8 cellular contexts compared by ENCODE assay signal in the genomic region with DNA sequence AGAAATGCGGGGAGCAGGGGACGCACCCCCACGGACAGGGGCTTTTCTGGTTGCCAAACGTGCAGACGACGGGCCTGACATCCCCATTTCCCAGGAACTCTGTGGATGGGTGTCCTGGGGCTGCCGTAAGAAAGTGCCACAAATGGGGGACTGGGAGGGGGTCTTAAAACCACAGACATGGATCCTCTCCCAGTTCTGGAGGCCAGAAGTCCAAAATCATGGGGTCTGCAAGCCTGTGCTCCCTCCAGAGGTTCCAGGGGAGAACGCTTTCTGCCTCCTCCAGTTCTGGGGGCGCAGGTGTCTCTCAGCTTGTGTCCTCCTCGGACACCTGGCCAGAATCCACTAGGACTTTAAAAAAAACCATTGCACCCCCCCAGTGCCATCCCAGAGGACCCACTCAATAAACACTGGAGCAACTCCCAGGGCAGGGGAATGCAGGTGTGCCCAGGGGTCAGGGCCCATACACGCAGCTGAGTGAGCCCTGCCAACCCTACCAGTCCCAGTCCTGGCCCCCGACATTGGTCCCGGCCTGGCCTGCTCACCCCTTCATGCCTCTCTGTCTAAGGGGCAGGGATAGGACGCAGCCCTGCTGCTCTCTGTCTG.
DNase-seq lines count a peak whose midpoint lies in the region; ATAC-seq and TF ChIP-seq lines count a peak whose summit lies in the region.
"Had no signal": no experiment of that assay in that cellular context is flagged by ENCODE, and none has a peak within 500 bp of the region (broad histone marks: within the 10 kb centered on the region; RNA-seq: fewer than 3 reads in every experiment).

No MANE protein-coding gene starts in this region.

- intact Hi-C loops in OCI-LY7 (cut with micrococcal nuclease; ENCODE audit: unreplicated experiment) (loop anchor here (1.0 kb wide), 1 partner anchor 105 kb away; no protein-coding TSS in a partner anchor), dorsolateral prefrontal cortex (cut with DNase I) (loop anchor here (1.0 to 10.0 kb wide), 5 partner anchors 29 to 105 kb away; partner anchors contain the start of gene GADD45B (in 1 of the 2)), tibial artery (cut with DNase I; ENCODE audit: low total_unique reads) (loop anchor here (2.0 to 5.0 kb wide), 2 partner anchors 33 to 105 kb away; no protein-coding TSS in a partner anchor)
- intact Hi-C loops in naive thymus-derived CD4-positive, alpha-beta T cell (cut with micrococcal nuclease): loop anchor here (1.0 to 2.0 kb wide), 6 partner anchors 17 to 105 kb away; no protein-coding TSS in a partner anchor

- TF ChIP-seq CTCF in OCI-LY7 (conservative IDR thresholded peaks at IDR 0.05; ENCODE audit: low read length): peak; percentile 10; the same call in 1 of the 2 replicates
- peak in 17 of 56 donors; percentile 0 to 42 (median 9) for TF ChIP-seq CTCF in dorsolateral prefrontal cortex (IDR thresholded peaks at IDR 0.05 in 54 of 56, conservative IDR thresholded peaks at IDR 0.05 in 2 of 56; ENCODE audit: low read depth in 1 of 56, partially characterized antibody in 56 of 56)
- peak in 1 of 2 experiments; percentile 1 for TF ChIP-seq CTCF in tibial artery (IDR thresholded peaks at IDR 0.05)

- no peak for ATAC-seq in naive thymus-derived CD4-positive, alpha-beta T cell
- ATAC-seq in HG02571 (IDR thresholded peaks at IDR 0.05; ENCODE audit: unreplicated experiment): no peak

- H3K36me3 Mint-ChIP-seq in naive thymus-derived CD4-positive, alpha-beta T cell: peaks cover 0 to 6% (median 5%) of the 10 kb centered on the region in 5 donors
- H3K36me3 Mint-ChIP-seq in activated CD4-positive, alpha-beta memory T cell treated with anti-CD3 and anti-CD28 coated beads, Interleukin-2, amount 10 ng/mL, durations not matched to agents 7 days and 5 days (ENCODE audit: low read depth): peaks cover 3% of the 10 kb centered on the region

- no peaks in the 10 kb centered on the region for H4K20me1 ChIP-seq in OCI-LY7 (ENCODE audit: insufficient read depth, low read length)

- DNase-seq in OCI-LY7 (ENCODE audit: low spot score): no peak
- DNase-seq in dorsolateral prefrontal cortex: peak in 1 of 10 donors; percentile 36
- no peak for DNase-seq in naive thymus-derived CD4-positive, alpha-beta T cell
- DNase-seq in tibial artery: peak in 1 of 2 donors; percentile 66
- DNase-seq in activated CD4-positive, alpha-beta memory T cell treated with anti-CD3 and anti-CD28 coated beads, Interleukin-2, amount 10 ng/mL, durations not matched to agents 7 days and 5 days: no peak
- no peak for DNase-seq in NCI-H1694 (lab: John Stamatoyannopoulos, UW)

- no peaks in the 10 kb centered on the region for H3K79me2 ChIP-seq in OCI-LY7 (ENCODE audit: insufficient read depth, low read depth, low read length)

- H3K27ac ChIP-seq in OCI-LY7 (ENCODE audit: low read depth, low read length, poor library complexity, severe bottlenecking) (no peak overlapping the region), dorsolateral prefrontal cortex (peak overlapping the region in 55 of 59 donors; percentile 12 to 88 (median 74)), tibial artery (peak overlapping the region; percentile 75 to 91)
- H3K27ac ChIP-seq in naive thymus-derived CD4-positive, alpha-beta T cell (ENCODE audit: low read depth, low read length): no peak overlapping the region

- peaks cover 0 to 21% (median 10%) of the 10 kb centered on the region in 11 donors for H3K9me3 Mint-ChIP-seq in naive thymus-derived CD4-positive, alpha-beta T cell
- peaks cover 6% of the 10 kb centered on the region for H3K9me3 Mint-ChIP-seq in activated CD4-positive, alpha-beta memory T cell treated with anti-CD3 and anti-CD28 coated beads, Interleukin-2, amount 10 ng/mL, durations not matched to agents 7 days and 5 days

- H3K27me3 ChIP-seq in dorsolateral prefrontal cortex (no peaks in the 10 kb centered on the region), tibial artery (no peaks in the 10 kb centered on the region)
- H3K27me3 ChIP-seq in naive thymus-derived CD4-positive, alpha-beta T cell (ENCODE audit: control insufficient read depth in 2 of 2, insufficient read depth in 2 of 2, low read length in 2 of 2): no peaks in the 10 kb centered on the region

- no peak overlapping the region for H3K4me3 ChIP-seq in OCI-LY7 (ENCODE audit: low read depth, low read length, poor library complexity, severe bottlenecking)
- H3K4me3 ChIP-seq in dorsolateral prefrontal cortex: peak overlapping the region in 55 of 59 donors; percentile 46 to 74 (median 61)
- H3K4me3 ChIP-seq in naive thymus-derived CD4-positive, alpha-beta T cell (ENCODE audit: low read length): peak overlapping the region; percentile 33
- H3K4me3 ChIP-seq in tibial artery: peak overlapping the region; percentile 43 to 52

- peaks cover 18% of the 10 kb centered on the region for H3K9me3 ChIP-seq in OCI-LY7 (ENCODE audit: low read length)
- H3K9me3 ChIP-seq in naive thymus-derived CD4-positive, alpha-beta T cell (ENCODE audit: control insufficient read depth in 2 of 3, low read length in 3 of 3): peaks cover 0 to 16% (median 0%) of the 10 kb centered on the region in 3 experiments
- peaks cover 0 to 10% (median 0%) of the 10 kb centered on the region in 3 donors for H3K9me3 ChIP-seq in tibial artery

- no peak overlapping the region for H2AFZ ChIP-seq in OCI-LY7 (ENCODE audit: low read length)

- BruUV-seq in OCI-LY7 (replicated peaks; lab: Mats Ljungman, UMichigan): no TSS peak

- no peaks in the 10 kb centered on the region for H3K36me3 ChIP-seq in OCI-LY7 (ENCODE audit: insufficient read depth, low read length)
- H3K36me3 ChIP-seq in naive thymus-derived CD4-positive, alpha-beta T cell (ENCODE audit: control insufficient read depth in 2 of 3, insufficient read depth in 3 of 3, low read length in 3 of 3): no peaks in the 10 kb centered on the region
- H3K36me3 ChIP-seq in tibial artery: no peaks in the 10 kb centered on the region

- peaks cover 0 to 11% (median 4%) of the 10 kb centered on the region in 7 donors for H3K4me1 Mint-ChIP-seq in naive thymus-derived CD4-positive, alpha-beta T cell
- H3K4me1 Mint-ChIP-seq in activated CD4-positive, alpha-beta memory T cell treated with anti-CD3 and anti-CD28 coated beads, Interleukin-2, amount 10 ng/mL, durations not matched to agents 7 days and 5 days: peaks cover 3% of the 10 kb centered on the region

- POLR2A ChIA-PET in OCI-LY7 (lab: Charles Lee): no interaction called here
- POLR2A ChIA-PET in naive thymus-derived CD4-positive, alpha-beta T cell (lab: Charles Lee): interaction anchor here (0.7 to 8.4 kb wide), 4 partner anchors 34 to 340 kb away, joined by 3 to 85 read pairs (median 3); partner anchors contain the start of gene GADD45B
- POLR2A ChIA-PET in activated CD4-positive, alpha-beta memory T cell treated with anti-CD3 and anti-CD28 coated beads, Interleukin-2, amount 10 ng/mL, durations not matched to agents 7 days and 5 days (lab: Charles Lee): interaction anchor here (0.7 to 5.4 kb wide), 4 partner anchors 20 to 107 kb away, joined by 3 to 69 read pairs (median 4); partner anchors contain the start of gene GADD45B

- no peaks in the 10 kb centered on the region for H3K4me1 ChIP-seq in OCI-LY7 (ENCODE audit: insufficient read depth, low read length, poor library complexity, severe bottlenecking)
- peaks cover 7 to 10% of the 10 kb centered on the region in 2 donors for H3K4me1 ChIP-seq in naive thymus-derived CD4-positive, alpha-beta T cell (ENCODE audit: control insufficient read depth in 2 of 2, insufficient read depth in 2 of 2, low read length in 2 of 2)
- H3K4me1 ChIP-seq in tibial artery: peaks cover 3 to 55% (median 45%) of the 10 kb centered on the region in 4 donors

- peak overlapping the region in 5 of 10 donors; percentile 51 to 69 (median 62) for H3K4me3 Mint-ChIP-seq in naive thymus-derived CD4-positive, alpha-beta T cell
- H3K4me3 Mint-ChIP-seq in activated CD4-positive, alpha-beta memory T cell treated with anti-CD3 and anti-CD28 coated beads, Interleukin-2, amount 10 ng/mL, durations not matched to agents 7 days and 5 days: no peak overlapping the region

- CTCF ChIA-PET in OCI-LY7 (lab: Charles Lee; ENCODE audit: unreplicated experiment): no interaction called here
- CTCF ChIA-PET in naive thymus-derived CD4-positive, alpha-beta T cell (lab: Charles Lee): interaction anchor here (0.6 to 2.6 kb wide), 13 partner anchors 9 to 119 kb away, joined by 3 to 21 read pairs (median 3); partner anchors contain the start of gene GADD45B
- CTCF ChIA-PET in activated CD4-positive, alpha-beta memory T cell treated with anti-CD3 and anti-CD28 coated beads, Interleukin-2, amount 10 ng/mL, durations not matched to agents 7 days and 5 days (lab: Charles Lee): interaction anchor here (0.6 to 3.4 kb wide), 15 partner anchors 19 to 271 kb away, joined by 3 to 30 read pairs (median 4); partner anchors contain the start of gene GADD45B

- H3K27me3 Mint-ChIP-seq in naive thymus-derived CD4-positive, alpha-beta T cell: peaks cover 0 to 28% (median 0%) of the 10 kb centered on the region in 5 donors
- peaks cover 18% of the 10 kb centered on the region for H3K27me3 Mint-ChIP-seq in activated CD4-positive, alpha-beta memory T cell treated with anti-CD3 and anti-CD28 coated beads, Interleukin-2, amount 10 ng/mL, durations not matched to agents 7 days and 5 days

- no peak overlapping the region for H3K4me2 ChIP-seq in OCI-LY7 (ENCODE audit: low read length)

- H3K27ac Mint-ChIP-seq in naive thymus-derived CD4-positive, alpha-beta T cell: no peak overlapping the region
- H3K27ac Mint-ChIP-seq in activated CD4-positive, alpha-beta memory T cell treated with anti-CD3 and anti-CD28 coated beads, Interleukin-2, amount 10 ng/mL, durations not matched to agents 7 days and 5 days: no peak overlapping the region
- H3K27ac Mint-ChIP-seq: activated naive CD8-positive, alpha-beta T cell treated with anti-CD3 and anti-CD28 coated beads for 36 hours had no signal

- H3K9me2 ChIP-seq in OCI-LY7 (ENCODE audit: insufficient read depth, low read length): no peaks in the 10 kb centered on the region

Comparison
In these comparisons a context has a peak if more than half of its experiments do, and no peak if none do; other contexts are left out.
1. H3K27ac ChIP-seq: peak in dorsolateral prefrontal cortex (55 of 59) and tibial artery (2 of 2); none in OCI-LY7 (single experiment) and naive thymus-derived CD4-positive, alpha-beta T cell (single experiment).